11 cellular contexts compared by ENCODE assay signal in genomic region chrX:45497290-45497689, GRCh38.
"Had no signal": no experiment of that assay in that cellular context is flagged by ENCODE, and none has a peak within 500 bp of the region (broad histone marks: within the 10 kb centered on the region; RNA-seq: fewer than 3 reads in every experiment).

No MANE protein-coding gene starts in this region.

- H3K4me3 Mint-ChIP-seq: activated CD4-positive, alpha-beta T cell treated with anti-CD3 and anti-CD28 coated beads, Interleukin-2, amount 10 ng/mL, durations not matched to agents 7 days and 5 days had no signal

- DNase-seq: activated CD4-positive, alpha-beta T cell treated with anti-CD3 and anti-CD28 coated beads, Interleukin-2, amount 10 ng/mL, durations not matched to agents 7 days and 5 days; activated naive CD4-positive, alpha-beta T cell treated with anti-CD3 and anti-CD28 coated beads, Interleukin-2, amount 50 U/mL, for 16 hours; amygdala; brain microvascular endothelial cell; dorsolateral prefrontal cortex; esophagus squamous epithelium; kidney; stimulated activated CD4-positive, alpha-beta T cell treated with anti-CD3 and anti-CD28 coated beads, Interleukin-4, amount 100 ng/mL, for 24 hours; T-helper 9 cell had no signal

- H3K4me3 ChIP-seq: dorsolateral prefrontal cortex, esophagus squamous epithelium, gastroesophageal sphincter had no signal

- H3K4me1 Mint-ChIP-seq: activated CD4-positive, alpha-beta T cell treated with anti-CD3 and anti-CD28 coated beads, Interleukin-2, amount 10 ng/mL, durations not matched to agents 7 days and 5 days had no signal

- H3K27ac ChIP-seq: brain microvascular endothelial cell, dorsolateral prefrontal cortex, esophagus squamous epithelium, gastroesophageal sphincter had no signal

- H3K27me3 ChIP-seq: brain microvascular endothelial cell, esophagus squamous epithelium, gastroesophageal sphincter had no signal

- H3K36me3 ChIP-seq: brain microvascular endothelial cell, esophagus squamous epithelium, gastroesophageal sphincter had no signal

- H3K9me3 ChIP-seq: gastroesophageal sphincter had no signal

- FAIRE-seq: kidney, urothelium cell line had no signal

- H3K4me1 ChIP-seq: esophagus squamous epithelium, gastroesophageal sphincter had no signal

- ATAC-seq: gastroesophageal sphincter had no signal
